ENCODE assay signal across 38 cellular contexts in genomic region chr10:123087786-123088185, GRCh38. TPM values are rescaled to one million over a fixed set of nuclear protein-coding genes. Genes with fewer than 3 reads are reported as not detected.
"Had no signal": no experiment of that assay in that cellular context is flagged by ENCODE, and none has a peak within 500 bp of the region (broad histone marks: within the 10 kb centered on the region; RNA-seq: fewer than 3 reads in every experiment).

No MANE protein-coding gene starts in this region.

- H3K9ac ChIP-seq: KMS-11 had no signal

- H3K4me3 ChIP-seq: MG63 had no signal

- H3K36me3 ChIP-seq: MG63 had no signal

- H3K9me3 ChIP-seq: MG63 had no signal

- H3K4me2 ChIP-seq: KMS-11 had no signal

- DNase-seq: Karpas-422, Kasumi-1, MG63, MM.1S, MV-4-11, NCI-H1048, NCI-H1092, NCI-H1092 treated with DMSO at 0.1 percent for 48 hours, NCI-H1105, NCI-H1105 treated with DMSO at 0.1 percent for 48 hours, NCI-H1417, NCI-H1417 treated with DMSO at 0.1 percent for 48 hours, NCI-H1436, NCI-H1436 treated with DMSO at 0.1 percent for 48 hours, NCI-H146, NCI-H1694, NCI-H1694 treated with DMSO at 0.1 percent for 48 hours, NCI-H187, NCI-H187 treated with DMSO at 0.1 percent for 48 hours, NCI-H1930, NCI-H2029, NCI-H2029 treated with DMSO at 0.1 percent for 48 hours, NCI-H2081, NCI-H2081 treated with DMSO at 0.1 percent for 48 hours, NCI-H2107, NCI-H2171, NCI-H2171 treated with DMSO at 0.1 percent for 48 hours, NCI-H2227 treated with DMSO at 0.1 percent for 48 hours, NCI-H226, NCI-H345, NCI-H446, NCI-H446 treated with DMSO at 0.1 percent for 48 hours, NCI-H510A, NCI-H510A treated with DMSO at 0.1 percent for 48 hours had no signal

- H3K27ac ChIP-seq: KMS-11 had no signal

- H3K27me3 ChIP-seq: MG63 had no signal

RNA-seq across cellular contexts. Expression of gene HMX3, which starts 48.0 kb away (rescaled TPM):
- total RNA-seq: LHCN-M2, M059J, MCF 10A had no signal
